Comparison of ENCODE assay signal across 27 cellular contexts in genomic region chr4:113847710-113848109, GRCh38.
"Had no signal": no experiment of that assay in that cellular context is flagged by ENCODE, and none has a peak within 500 bp of the region (broad histone marks: within the 10 kb centered on the region; RNA-seq: fewer than 3 reads in every experiment).

No MANE protein-coding gene starts in this region.

- H3K27ac Mint-ChIP-seq: stimulated activated effector memory CD8-positive, alpha-beta T cell treated with anti-CD3 and anti-CD28 coated beads, Interleukin-12 subunit alpha, Interleukin-12 subunit beta, amount 100 ng/mL, for 72 hours; stimulated activated memory B cell treated with anti-CD40 and anti-IgM and Interleukin-4, amounts not matched to agents 10 μg/mL and 1 μg/mL and 100 μg/mL, for 72 hours; stimulated activated naive B cell treated with anti-CD40 and anti-IgM and Interleukin-4, amounts not matched to agents 10 μg/mL and 1 μg/mL and 100 μg/mL, for 72 hours; stimulated activated naive CD8-positive, alpha-beta T cell treated with anti-CD3 and anti-CD28 coated beads, Interleukin-15, amount 100 ng/mL, for 72 hours; stimulated activated naive CD8-positive, alpha-beta T cell treated with anti-CD3 and anti-CD28 coated beads, Interleukin-15, Interleukin-2, amounts not matched to agents 100 ng/mL and 50 ng/mL, for 24 hours; type B pancreatic cell had no signal

- H3K9me3 Mint-ChIP-seq: stimulated activated effector memory CD8-positive, alpha-beta T cell treated with anti-CD3 and anti-CD28 coated beads, Interleukin-12 subunit alpha, Interleukin-12 subunit beta, amount 100 ng/mL, for 72 hours; stimulated activated naive CD8-positive, alpha-beta T cell treated with anti-CD3 and anti-CD28 coated beads, Interleukin-15, amount 100 ng/mL, for 72 hours; stimulated activated naive CD8-positive, alpha-beta T cell treated with anti-CD3 and anti-CD28 coated beads, Interleukin-15, Interleukin-2, amounts not matched to agents 100 ng/mL and 50 ng/mL, for 24 hours; type B pancreatic cell had no signal

- ATAC-seq: stimulated activated effector memory CD8-positive, alpha-beta T cell treated with anti-CD3 and anti-CD28 coated beads, Interleukin-12 subunit alpha, Interleukin-12 subunit beta, amount 100 ng/mL, for 72 hours; stimulated activated memory B cell treated with anti-CD40 and anti-IgM and Interleukin-4, amounts not matched to agents 10 μg/mL and 1 μg/mL and 100 μg/mL, for 72 hours; stimulated activated naive B cell treated with anti-CD40 and anti-IgM and Interleukin-4, amounts not matched to agents 10 μg/mL and 1 μg/mL and 100 μg/mL, for 72 hours; stimulated activated naive CD8-positive, alpha-beta T cell treated with anti-CD3 and anti-CD28 coated beads, Interleukin-15, amount 100 ng/mL, for 72 hours; upper lobe of right lung had no signal

- H3K27me3 ChIP-seq: stomach, suprapubic skin, testis, thyroid gland, tibial artery, tibial nerve, transverse colon, upper lobe of left lung, upper lobe of right lung, uterus, vagina had no signal

- H3K36me3 Mint-ChIP-seq: stimulated activated effector memory CD8-positive, alpha-beta T cell treated with anti-CD3 and anti-CD28 coated beads, Interleukin-12 subunit alpha, Interleukin-12 subunit beta, amount 100 ng/mL, for 72 hours; stimulated activated memory B cell treated with anti-CD40 and anti-IgM and Interleukin-4, amounts not matched to agents 10 μg/mL and 1 μg/mL and 100 μg/mL, for 72 hours; type B pancreatic cell had no signal

- H3K4me1 Mint-ChIP-seq: stimulated activated effector memory CD8-positive, alpha-beta T cell treated with anti-CD3 and anti-CD28 coated beads, Interleukin-12 subunit alpha, Interleukin-12 subunit beta, amount 100 ng/mL, for 72 hours had no signal

- H3K27ac ChIP-seq: stomach, suprapubic skin, testis, thoracic aorta, thyroid gland, tibial artery, tibial nerve, transverse colon, upper lobe of left lung, upper lobe of right lung, uterus, vagina had no signal

- H3K36me3 ChIP-seq: stomach, suprapubic skin, thoracic aorta, thyroid gland, tibial artery, tibial nerve, transverse colon, upper lobe of left lung, upper lobe of right lung, uterus, vagina had no signal

- DNase-seq: stimulated activated CD4-positive, alpha-beta T cell treated with anti-CD3 and anti-CD28 coated beads, Interleukin-2, amount 100 ng/mL, for 48 hours; stimulated activated CD4-positive, alpha-beta T cell treated with anti-CD3 and anti-CD28 coated beads, Interleukin-4, amount 100 ng/mL, for 1 hour; stimulated activated CD4-positive, alpha-beta T cell treated with anti-CD3 and anti-CD28 coated beads, Interleukin-4, amount 100 ng/mL, for 24 hours; stimulated activated CD4-positive, alpha-beta T cell treated with anti-CD3 and anti-CD28 coated beads, Interleukin-4, amount 100 ng/mL, for 4 hours; stimulated activated CD8-positive, alpha-beta memory T cell treated with anti-CD3 and anti-CD28 coated beads, Interleukin-4, amount 100 ng/mL, for 48 hours; stimulated activated naive B cell treated with anti-CD40 and anti-IgM and Interleukin-4, amounts not matched to agents 10 μg/mL and 1 μg/mL and 100 μg/mL, for 72 hours; stimulated activated naive CD4-positive, alpha-beta T cell; stimulated activated naive CD4-positive, alpha-beta T cell treated with Interleukin-2 at 50 U/mL for 16 hours; stimulated activated naive CD8-positive, alpha-beta T cell treated with anti-CD3 and anti-CD28 coated beads, Interleukin-15, amount 100 ng/mL, for 72 hours; stomach; substantia nigra; testis; thyroid gland; tibial artery; transverse colon; trophoblast cell; upper lobe of left lung; upper lobe of right lung; uterus had no signal

- H3K9me3 ChIP-seq: stomach, suprapubic skin, testis, thoracic aorta, thyroid gland, tibial artery, transverse colon, upper lobe of left lung, upper lobe of right lung, uterus, vagina had no signal

- H3K27me3 Mint-ChIP-seq: stimulated activated naive CD8-positive, alpha-beta T cell treated with anti-CD3 and anti-CD28 coated beads, Interleukin-15, amount 100 ng/mL, for 72 hours; stimulated activated naive CD8-positive, alpha-beta T cell treated with anti-CD3 and anti-CD28 coated beads, Interleukin-15, Interleukin-2, amounts not matched to agents 100 ng/mL and 50 ng/mL, for 24 hours; type B pancreatic cell had no signal

- H3K4me3 Mint-ChIP-seq: stimulated activated effector memory CD8-positive, alpha-beta T cell treated with anti-CD3 and anti-CD28 coated beads, Interleukin-12 subunit alpha, Interleukin-12 subunit beta, amount 100 ng/mL, for 72 hours; stimulated activated memory B cell treated with anti-CD40 and anti-IgM and Interleukin-4, amounts not matched to agents 10 μg/mL and 1 μg/mL and 100 μg/mL, for 72 hours; stimulated activated naive B cell treated with anti-CD40 and anti-IgM and Interleukin-4, amounts not matched to agents 10 μg/mL and 1 μg/mL and 100 μg/mL, for 72 hours; stimulated activated naive CD8-positive, alpha-beta T cell treated with anti-CD3 and anti-CD28 coated beads, Interleukin-15, amount 100 ng/mL, for 72 hours; stimulated activated naive CD8-positive, alpha-beta T cell treated with anti-CD3 and anti-CD28 coated beads, Interleukin-15, Interleukin-2, amounts not matched to agents 100 ng/mL and 50 ng/mL, for 24 hours; type B pancreatic cell had no signal

- H3K4me3 ChIP-seq: stomach, suprapubic skin, testis, thoracic aorta, thyroid gland, tibial artery, tibial nerve, transverse colon, upper lobe of left lung, upper lobe of right lung, uterus, vagina had no signal
